Comparison of ENCODE assay signal across 1 cellular context in the genomic region with DNA sequence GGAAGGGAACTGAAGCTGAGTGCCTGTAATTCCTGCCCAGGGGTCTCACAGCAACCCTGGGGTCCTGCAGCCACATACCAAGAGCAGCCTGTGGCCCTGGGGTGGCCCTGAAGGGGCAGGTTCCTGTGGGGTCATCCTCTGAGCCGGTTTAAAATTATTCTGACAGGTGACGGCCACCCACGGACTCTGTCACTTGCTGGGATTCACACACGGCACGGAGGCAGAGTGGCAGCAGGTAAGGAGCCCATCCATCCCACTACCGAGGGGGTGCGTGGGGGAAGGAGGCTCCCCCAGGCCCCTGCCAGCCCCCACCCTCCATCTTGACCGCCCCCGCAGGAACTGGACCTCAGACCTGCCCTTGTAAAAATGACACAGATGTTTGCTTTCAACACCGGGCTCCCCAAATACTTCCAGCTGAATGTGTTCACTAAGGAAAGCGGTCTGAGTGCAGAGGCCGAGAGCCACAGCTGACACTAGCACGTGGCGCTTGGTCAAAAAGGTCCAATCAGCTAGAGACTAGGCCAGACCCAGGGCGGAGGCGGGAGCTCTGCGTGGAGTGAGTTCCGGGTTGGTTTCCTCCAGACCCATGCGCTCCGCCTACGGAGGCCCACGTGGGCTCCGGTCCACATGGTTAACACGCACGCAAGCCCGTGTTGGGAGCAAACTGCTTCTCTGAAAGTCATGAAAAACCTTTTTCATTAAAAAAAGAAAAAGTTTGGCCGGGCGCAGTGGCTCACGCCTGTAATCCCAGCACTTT.
TF ChIP-seq lines count a peak whose summit lies in the region.

No MANE protein-coding gene starts in this region.

TF ChIP-seq in HepG2, 621 proteins besides CTCF, POLR2A, EP300 and RAD21 (continued from another document and continues in another):
- peak; percentile 14; the same call in 1 of the 2 replicates for TF ChIP-seq ATF2 (CRISPR knock-in tag; IDR thresholded peaks at IDR 0.05)
- TF ChIP-seq NR1H2 (CRISPR knock-in tag; IDR thresholded peaks at IDR 0.05; ENCODE audit: borderline replicate concordance, low read depth): no peak
- no peak for TF ChIP-seq HINFP (CRISPR knock-in tag; IDR thresholded peaks at IDR 0.05; ENCODE audit: low read depth)
- no peak for TF ChIP-seq ZNF367 (CRISPR knock-in tag; IDR thresholded peaks at IDR 0.05; ENCODE audit: borderline replicate concordance)
- TF ChIP-seq HOXA9 (CRISPR knock-in tag; IDR thresholded peaks at IDR 0.05; ENCODE audit: borderline replicate concordance): no peak
- TF ChIP-seq, protein P1, sequence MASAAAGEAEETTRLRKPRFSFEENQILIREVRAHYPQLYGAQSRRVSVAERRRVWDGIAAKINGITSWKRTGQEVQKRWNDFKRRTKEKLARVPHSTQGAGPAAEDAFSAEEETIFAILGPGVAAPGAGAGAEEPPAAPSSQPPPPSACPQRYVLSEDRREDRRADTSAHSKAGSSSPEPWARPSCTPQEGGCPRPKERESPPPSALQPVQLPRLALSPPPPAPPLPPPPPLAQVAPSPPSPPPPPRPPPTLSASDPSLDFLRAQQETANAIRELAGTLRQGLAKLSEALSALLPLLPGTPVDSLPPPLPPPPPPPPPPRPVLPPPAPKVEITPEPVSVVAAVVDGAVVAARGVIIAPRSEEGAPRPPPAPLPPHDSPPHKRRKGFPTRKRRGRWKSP (CRISPR knock-in tag; IDR thresholded peaks at IDR 0.05): no peak
- no peak for TF ChIP-seq LBX2 (CRISPR knock-in tag; IDR thresholded peaks at IDR 0.05; ENCODE audit: borderline replicate concordance)
- TF ChIP-seq KAT7 (CRISPR knock-in tag; IDR thresholded peaks at IDR 0.05; ENCODE audit: borderline replicate concordance): no peak
- TF ChIP-seq ZNF543 (CRISPR knock-in tag; IDR thresholded peaks at IDR 0.05): no peak
- no peak for TF ChIP-seq ZNF10 (CRISPR knock-in tag; IDR thresholded peaks at IDR 0.05; ENCODE audit: borderline replicate concordance, low read depth)
- TF ChIP-seq, protein P2, sequence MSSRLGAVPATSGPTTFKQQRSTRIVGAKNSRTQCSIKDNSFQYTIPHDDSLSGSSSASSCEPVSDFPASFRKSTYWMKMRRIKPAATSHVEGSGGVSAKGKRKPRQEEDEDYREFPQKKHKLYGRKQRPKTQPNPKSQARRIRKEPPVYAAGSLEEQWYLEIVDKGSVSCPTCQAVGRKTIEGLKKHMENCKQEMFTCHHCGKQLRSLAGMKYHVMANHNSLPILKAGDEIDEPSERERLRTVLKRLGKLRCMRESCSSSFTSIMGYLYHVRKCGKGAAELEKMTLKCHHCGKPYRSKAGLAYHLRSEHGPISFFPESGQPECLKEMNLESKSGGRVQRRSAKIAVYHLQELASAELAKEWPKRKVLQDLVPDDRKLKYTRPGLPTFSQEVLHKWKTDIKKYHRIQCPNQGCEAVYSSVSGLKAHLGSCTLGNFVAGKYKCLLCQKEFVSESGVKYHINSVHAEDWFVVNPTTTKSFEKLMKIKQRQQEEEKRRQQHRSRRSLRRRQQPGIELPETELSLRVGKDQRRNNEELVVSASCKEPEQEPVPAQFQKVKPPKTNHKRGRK (CRISPR knock-in tag; IDR thresholded peaks at IDR 0.05): no peak
- no peak for TF ChIP-seq ZNF891 (CRISPR knock-in tag; IDR thresholded peaks at IDR 0.05)
- TF ChIP-seq SAP130 (CRISPR knock-in tag; IDR thresholded peaks at IDR 0.05; ENCODE audit: low read depth): peak; percentile 91
- TF ChIP-seq, protein P3, sequence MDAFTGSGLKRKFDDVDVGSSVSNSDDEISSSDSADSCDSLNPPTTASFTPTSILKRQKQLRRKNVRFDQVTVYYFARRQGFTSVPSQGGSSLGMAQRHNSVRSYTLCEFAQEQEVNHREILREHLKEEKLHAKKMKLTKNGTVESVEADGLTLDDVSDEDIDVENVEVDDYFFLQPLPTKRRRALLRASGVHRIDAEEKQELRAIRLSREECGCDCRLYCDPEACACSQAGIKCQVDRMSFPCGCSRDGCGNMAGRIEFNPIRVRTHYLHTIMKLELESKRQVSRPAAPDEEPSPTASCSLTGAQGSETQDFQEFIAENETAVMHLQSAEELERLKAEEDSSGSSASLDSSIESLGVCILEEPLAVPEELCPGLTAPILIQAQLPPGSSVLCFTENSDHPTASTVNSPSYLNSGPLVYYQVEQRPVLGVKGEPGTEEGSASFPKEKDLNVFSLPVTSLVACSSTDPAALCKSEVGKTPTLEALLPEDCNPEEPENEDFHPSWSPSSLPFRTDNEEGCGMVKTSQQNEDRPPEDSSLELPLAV (CRISPR knock-in tag; conservative IDR thresholded peaks at IDR 0.05; ENCODE audit: low read depth): no peak
- TF ChIP-seq ZNF501 (CRISPR knock-in tag; IDR thresholded peaks at IDR 0.05): 0 out of 2 replicates have a peak, but pooled peaks have one; percentile 30
- TF ChIP-seq ELF3 (CRISPR knock-in tag; IDR thresholded peaks at IDR 0.05): peak; percentile 69
- TF ChIP-seq ZNF737 (CRISPR knock-in tag; IDR thresholded peaks at IDR 0.05; ENCODE audit: borderline replicate concordance): no peak
- peak; percentile 59; the same call in 1 of the 2 replicates for TF ChIP-seq ZNF598 (CRISPR knock-in tag; IDR thresholded peaks at IDR 0.05; ENCODE audit: borderline replicate concordance)
- TF ChIP-seq, protein P4, sequence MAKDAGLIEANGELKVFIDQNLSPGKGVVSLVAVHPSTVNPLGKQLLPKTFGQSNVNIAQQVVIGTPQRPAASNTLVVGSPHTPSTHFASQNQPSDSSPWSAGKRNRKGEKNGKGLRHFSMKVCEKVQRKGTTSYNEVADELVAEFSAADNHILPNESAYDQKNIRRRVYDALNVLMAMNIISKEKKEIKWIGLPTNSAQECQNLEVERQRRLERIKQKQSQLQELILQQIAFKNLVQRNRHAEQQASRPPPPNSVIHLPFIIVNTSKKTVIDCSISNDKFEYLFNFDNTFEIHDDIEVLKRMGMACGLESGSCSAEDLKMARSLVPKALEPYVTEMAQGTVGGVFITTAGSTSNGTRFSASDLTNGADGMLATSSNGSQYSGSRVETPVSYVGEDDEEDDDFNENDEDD (CRISPR knock-in tag; IDR thresholded peaks at IDR 0.05; ENCODE audit: borderline replicate concordance): peak; percentile 82; the same call in 1 of the 2 replicates
- TF ChIP-seq ZNF766 (CRISPR knock-in tag; IDR thresholded peaks at IDR 0.05; ENCODE audit: borderline replicate concordance): no peak
- 0 out of 2 replicates have a peak, but pooled peaks have one; percentile 13 for TF ChIP-seq SP5 (CRISPR knock-in tag; IDR thresholded peaks at IDR 0.05; ENCODE audit: borderline replicate concordance, low read depth)
- TF ChIP-seq ZNF3 (CRISPR knock-in tag; IDR thresholded peaks at IDR 0.05): no peak
- TF ChIP-seq KDM5B (CRISPR knock-in tag; IDR thresholded peaks at IDR 0.05; ENCODE audit: borderline replicate concordance): peak; percentile 71; the same call in 1 of the 2 replicates
- TF ChIP-seq, protein P5, sequence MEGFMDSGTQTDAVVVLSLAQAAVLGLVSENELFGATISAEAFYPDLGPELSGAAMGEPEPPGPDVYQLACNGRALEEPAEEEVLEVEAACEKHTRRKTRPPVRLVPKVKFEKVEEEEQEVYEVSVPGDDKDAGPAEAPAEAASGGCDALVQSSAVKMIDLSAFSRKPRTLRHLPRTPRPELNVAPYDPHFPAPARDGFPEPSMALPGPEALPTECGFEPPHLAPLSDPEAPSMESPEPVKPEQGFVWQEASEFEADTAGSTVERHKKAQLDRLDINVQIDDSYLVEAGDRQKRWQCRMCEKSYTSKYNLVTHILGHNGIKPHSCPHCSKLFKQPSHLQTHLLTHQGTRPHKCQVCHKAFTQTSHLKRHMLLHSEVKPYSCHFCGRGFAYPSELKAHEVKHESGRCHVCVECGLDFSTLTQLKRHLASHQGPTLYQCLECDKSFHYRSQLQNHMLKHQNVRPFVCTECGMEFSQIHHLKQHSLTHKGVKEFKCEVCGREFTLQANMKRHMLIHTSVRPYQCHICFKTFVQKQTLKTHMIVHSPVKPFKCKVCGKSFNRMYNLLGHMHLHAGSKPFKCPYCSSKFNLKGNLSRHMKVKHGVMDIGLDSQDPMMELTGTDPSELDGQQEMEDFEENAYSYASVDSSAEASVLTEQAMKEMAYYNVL (CRISPR knock-in tag; IDR thresholded peaks at IDR 0.05; ENCODE audit: borderline replicate concordance): no peak
- no peak for TF ChIP-seq ZNF768 (CRISPR knock-in tag; IDR thresholded peaks at IDR 0.05)
- no peak for TF ChIP-seq SNAI1 (CRISPR knock-in tag; IDR thresholded peaks at IDR 0.05; ENCODE audit: borderline replicate concordance)
- no peak for TF ChIP-seq STAG1 (CRISPR knock-in tag; IDR thresholded peaks at IDR 0.05)
- no peak; the same call in 1 of the 2 replicates for TF ChIP-seq ZSCAN9 (CRISPR knock-in tag; IDR thresholded peaks at IDR 0.05; ENCODE audit: borderline replicate concordance)
- TF ChIP-seq THYN1 (CRISPR knock-in tag; IDR thresholded peaks at IDR 0.05; ENCODE audit: borderline replicate concordance, low read depth): no peak
- TF ChIP-seq NFE2L1 (CRISPR knock-in tag; IDR thresholded peaks at IDR 0.05; ENCODE audit: borderline replicate concordance): no peak
- TF ChIP-seq JUNB (CRISPR knock-in tag; IDR thresholded peaks at IDR 0.05; ENCODE audit: borderline replicate concordance): no peak
- peak; percentile 64 for TF ChIP-seq HDAC1 (CRISPR knock-in tag; IDR thresholded peaks at IDR 0.05)
- TF ChIP-seq ZNF224 (CRISPR knock-in tag; IDR thresholded peaks at IDR 0.05): 0 out of 2 replicates have a peak, but pooled peaks have one; percentile 55
- TF ChIP-seq ZNF572 (CRISPR knock-in tag; IDR thresholded peaks at IDR 0.05): no peak
- TF ChIP-seq SNAPC4 (CRISPR knock-in tag; IDR thresholded peaks at IDR 0.05): no peak
- no peak for TF ChIP-seq ZNF44 (CRISPR knock-in tag; IDR thresholded peaks at IDR 0.05)
- no peak for TF ChIP-seq SKIL (CRISPR knock-in tag; IDR thresholded peaks at IDR 0.05; ENCODE audit: borderline replicate concordance)
- TF ChIP-seq MED13 (CRISPR knock-in tag; IDR thresholded peaks at IDR 0.05): no peak
- no peak for TF ChIP-seq PCBP2 (optimal IDR thresholded peaks at IDR 0.05; ENCODE audit: low read depth, low read length, poor library complexity, severe bottlenecking)
